Comparison of ENCODE assay signal across 24 cellular contexts in the genomic region with DNA sequence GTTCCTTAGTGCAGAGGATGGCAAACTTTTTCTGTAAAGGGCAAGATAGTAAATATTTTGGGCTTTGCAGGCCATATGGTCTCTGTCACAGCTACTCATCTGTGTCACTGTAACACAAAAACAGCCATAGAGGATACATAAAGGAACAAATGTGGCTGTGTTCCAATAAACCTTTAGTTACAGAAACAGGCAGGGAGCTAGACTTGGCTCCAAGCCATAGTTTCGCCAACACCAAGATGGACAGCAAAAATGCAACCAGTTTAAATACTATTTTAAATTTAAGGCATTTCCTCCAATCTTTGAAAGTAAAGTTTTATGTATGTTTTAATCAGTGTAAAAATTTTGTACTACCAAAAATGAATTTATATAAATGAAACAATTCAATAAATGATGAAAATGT.
DNase-seq lines count a peak whose midpoint lies in the region; ATAC-seq and TF ChIP-seq lines count a peak whose summit lies in the region.
"Had no signal": no experiment of that assay in that cellular context is flagged by ENCODE, and none has a peak within 500 bp of the region (broad histone marks: within the 10 kb centered on the region; RNA-seq: fewer than 3 reads in every experiment).

No MANE protein-coding gene starts in this region.

- no peaks in the 10 kb centered on the region for H3K36me3 Mint-ChIP-seq in effector memory CD8-positive, alpha-beta T cell (ENCODE audit: insufficient read depth)
- H3K36me3 Mint-ChIP-seq in CD8-positive, alpha-beta memory T cell: no peaks in the 10 kb centered on the region

- H3K9me3 Mint-ChIP-seq in effector memory CD8-positive, alpha-beta T cell: peaks cover 0 to 6% of the 10 kb centered on the region in 2 donors
- peaks cover 0 to 9% (median 3%) of the 10 kb centered on the region in 5 donors for H3K9me3 Mint-ChIP-seq in CD8-positive, alpha-beta memory T cell

- H3K4me3 ChIP-seq in BE2C (ENCODE audit: low read depth, low read length): no peak overlapping the region
- no peak overlapping the region for H3K4me3 ChIP-seq in SJCRH30
- H3K4me3 ChIP-seq in left ventricle myocardium inferior: no peak overlapping the region
- H3K4me3 ChIP-seq in CD8-positive, alpha-beta memory T cell (ENCODE audit: low read length): no peak overlapping the region
- H3K4me3 ChIP-seq: cardiac muscle cell, GM23248, heart left ventricle, lower lobe of right lung, prostate gland, testis had no signal

- no peaks in the 10 kb centered on the region for H3K4me1 Mint-ChIP-seq in effector memory CD8-positive, alpha-beta T cell (ENCODE audit: low read depth in 2 of 2)
- H3K4me1 Mint-ChIP-seq in CD8-positive, alpha-beta memory T cell: no peaks in the 10 kb centered on the region

- peak; percentile 52 for DNase-seq in BE2C
- DNase-seq in NCI-H2081 treated with DMSO at 0.1 percent for 48 hours (lab: John Stamatoyannopoulos, UW): peak; percentile 41
- peak; percentile 3 to 36 for DNase-seq in SJCRH30
- DNase-seq in inferior parietal cortex (ENCODE audit: extremely low spot score): no peak
- DNase-seq in left ventricle myocardium inferior: no peak
- DNase-seq in effector memory CD8-positive, alpha-beta T cell: no peak
- no peak for DNase-seq in CD8-positive, alpha-beta memory T cell
- DNase-seq: activated CD8-positive, alpha-beta memory T cell treated with anti-CD3 and anti-CD28 coated beads, Interleukin-2, amount 50 U/mL, for 48 hours; DMS79; GM23248; heart left ventricle; lower lobe of right lung; NCI-H1436; NCI-H526; PC-3; stimulated activated CD4-positive, alpha-beta T cell treated with anti-CD3 and anti-CD28 coated beads, Interleukin-1b, Interleukin-23, amount 100 ng/mL, for 48 hours; stimulated activated naive B cell treated with anti-CD40 and anti-IgM and Interleukin-4, amounts not matched to agents 10 μg/mL and 1 μg/mL and 100 μg/mL, for 72 hours; testis had no signal

- CTCF ChIA-PET in CD8-positive, alpha-beta memory T cell (lab: Charles Lee): no interaction called here

- H3K27me3 ChIP-seq in BE2C: no peaks in the 10 kb centered on the region
- H3K27me3 ChIP-seq in SJCRH30: no peaks in the 10 kb centered on the region
- no peaks in the 10 kb centered on the region for H3K27me3 ChIP-seq in left ventricle myocardium inferior (ENCODE audit: low read depth)
- H3K27me3 ChIP-seq in CD8-positive, alpha-beta memory T cell (ENCODE audit: insufficient read depth, low read length, poor library complexity, severe bottlenecking): no peaks in the 10 kb centered on the region
- H3K27me3 ChIP-seq: cardiac muscle cell, heart left ventricle, testis had no signal

- POLR2A ChIA-PET in CD8-positive, alpha-beta memory T cell (lab: Charles Lee): no interaction called here

- H3K27ac ChIP-seq in SJCRH30 (no peak overlapping the region), left ventricle myocardium inferior (replicated peaks) (no peak overlapping the region)
- no peak overlapping the region for H3K27ac ChIP-seq in CD8-positive, alpha-beta memory T cell (ENCODE audit: low read depth, low read length)
- H3K27ac ChIP-seq: C4-2B, cardiac muscle cell, GM23248, heart left ventricle, KMS-11, lower lobe of right lung, prostate gland, testis had no signal

- TF ChIP-seq CTCF in BE2C (IDR thresholded peaks at IDR 0.05; ENCODE audit: low read depth, low read length) (no peak), left ventricle myocardium inferior (IDR thresholded peaks at IDR 0.05; ENCODE audit: borderline replicate concordance) (no peak)

- H3K4me1 ChIP-seq in BE2C (no peaks in the 10 kb centered on the region; the same call in 1 of the 2 replicates), SJCRH30 (no peaks in the 10 kb centered on the region), left ventricle myocardium inferior (no peaks in the 10 kb centered on the region)
- no peaks in the 10 kb centered on the region for H3K4me1 ChIP-seq in CD8-positive, alpha-beta memory T cell (ENCODE audit: insufficient read depth, low read length)
- H3K4me1 ChIP-seq: heart left ventricle, lower lobe of right lung, prostate gland, testis had no signal

- TF ChIP-seq RAD21 in Ishikawa (IDR thresholded peaks at IDR 0.05; ENCODE audit: low read depth): no peak

- no peak overlapping the region for H3K4me3 Mint-ChIP-seq in effector memory CD8-positive, alpha-beta T cell
- no peak overlapping the region for H3K4me3 Mint-ChIP-seq in CD8-positive, alpha-beta memory T cell
- H3K4me3 Mint-ChIP-seq: dendritic cell treated with granulocyte-macrophage colony-stimulating factor and Interleukin-4, amounts not matched to agents 40 ng/mL and 50 ng/mL, for 4 days; stimulated activated naive B cell treated with anti-CD40 and anti-IgM and Interleukin-4, amounts not matched to agents 10 μg/mL and 1 μg/mL and 100 μg/mL, for 72 hours had no signal

- no peaks in the 10 kb centered on the region for H3K9me3 ChIP-seq in BE2C
- H3K9me3 ChIP-seq in SJCRH30 (replicated peaks): no peaks in the 10 kb centered on the region
- no peaks in the 10 kb centered on the region for H3K9me3 ChIP-seq in left ventricle myocardium inferior (replicated peaks)
- H3K9me3 ChIP-seq in CD8-positive, alpha-beta memory T cell (ENCODE audit: low read length): no peaks in the 10 kb centered on the region
- H3K9me3 ChIP-seq: heart left ventricle, lower lobe of right lung, prostate gland, testis had no signal

- H3K36me3 ChIP-seq in BE2C: no peaks in the 10 kb centered on the region
- no peaks in the 10 kb centered on the region for H3K36me3 ChIP-seq in SJCRH30
- no peaks in the 10 kb centered on the region for H3K36me3 ChIP-seq in left ventricle myocardium inferior
- no peaks in the 10 kb centered on the region for H3K36me3 ChIP-seq in CD8-positive, alpha-beta memory T cell (ENCODE audit: insufficient read depth, low read length)
- H3K36me3 ChIP-seq: cardiac muscle cell, heart left ventricle, lower lobe of right lung, prostate gland had no signal

- intact Hi-C loops in left ventricle myocardium inferior (cut with micrococcal nuclease): no loop called here

- ATAC-seq in effector memory CD8-positive, alpha-beta T cell (replicated peaks): no peak
- ATAC-seq: heart left ventricle; lower lobe of right lung; PC-3; stimulated activated naive B cell treated with anti-CD40 and anti-IgM and Interleukin-4, amounts not matched to agents 10 μg/mL and 1 μg/mL and 100 μg/mL, for 72 hours had no signal

- H3K27me3 Mint-ChIP-seq in effector memory CD8-positive, alpha-beta T cell: peaks cover 0 to 16% of the 10 kb centered on the region in 2 donors
- H3K27me3 Mint-ChIP-seq in CD8-positive, alpha-beta memory T cell: no peaks in the 10 kb centered on the region
- H3K27me3 Mint-ChIP-seq: dendritic cell treated with granulocyte-macrophage colony-stimulating factor and Interleukin-4, amounts not matched to agents 40 ng/mL and 50 ng/mL, for 4 days; stimulated activated naive B cell treated with anti-CD40 and anti-IgM and Interleukin-4, amounts not matched to agents 10 μg/mL and 1 μg/mL and 100 μg/mL, for 72 hours had no signal

- no peak for TF ChIP-seq EP300 in Ishikawa (IDR thresholded peaks at IDR 0.05; ENCODE audit: borderline replicate concordance)

- no peak overlapping the region for H3K27ac Mint-ChIP-seq in effector memory CD8-positive, alpha-beta T cell
- H3K27ac Mint-ChIP-seq in CD8-positive, alpha-beta memory T cell: no peak overlapping the region
- H3K27ac Mint-ChIP-seq: dendritic cell treated with granulocyte-macrophage colony-stimulating factor and Interleukin-4, amounts not matched to agents 40 ng/mL and 50 ng/mL, for 4 days; stimulated activated naive B cell treated with anti-CD40 and anti-IgM and Interleukin-4, amounts not matched to agents 10 μg/mL and 1 μg/mL and 100 μg/mL, for 72 hours had no signal

TF ChIP-seq in Ishikawa, 13 proteins besides CTCF, POLR2A, EP300 and RAD21:
- TF ChIP-seq REST (IDR thresholded peaks at IDR 0.05; ENCODE audit: low read depth): no peak
- peak; percentile 57; the same call in 1 of the 2 replicates for TF ChIP-seq NFIC (IDR thresholded peaks at IDR 0.05)
- no peak for TF ChIP-seq EGR1 (IDR thresholded peaks at IDR 0.05)
- no peak for TF ChIP-seq TAF1 (IDR thresholded peaks at IDR 0.05; ENCODE audit: low read depth)
- TF ChIP-seq USF1 (IDR thresholded peaks at IDR 0.05): no peak

Comparison
In these comparisons a context has a peak if more than half of its experiments do, and no peak if none do; other contexts are left out.
1. DNase-seq: peak in BE2C (single experiment), NCI-H2081 treated with DMSO at 0.1 percent for 48 hours (single experiment) and SJCRH30 (2 of 2); none in inferior parietal cortex (single experiment), left ventricle myocardium inferior (single experiment), effector memory CD8-positive, alpha-beta T cell (0 of 3) and CD8-positive, alpha-beta memory T cell (0 of 5).